In genomic region chr10:8133146-8133545, GRCh38 we compare ENCODE assay signal across 8 cellular contexts.
DNase-seq lines count a peak whose midpoint lies in the region; ATAC-seq lines count a peak whose summit lies in the region.

No MANE protein-coding gene starts in this region.

- DNase-seq in H4 (ENCODE audit: low spot score) (peak; percentile 22), M059J (ENCODE audit: low read depth) (peak; percentile 64), myocyte (ENCODE audit: low read depth) (peak; percentile 57), NCI-H2171 (lab: John Stamatoyannopoulos, UW) (no peak), NCI-H2227 treated with DMSO at 0.1 percent for 48 hours (lab: John Stamatoyannopoulos, UW) (no peak), T1000 (lab: John Stamatoyannopoulos, UW) (no peak), superior temporal gyrus (ENCODE audit: extremely low spot score) (no peak)

- ATAC-seq in GM18870 (IDR thresholded peaks at IDR 0.05; ENCODE audit: unreplicated experiment): peak; percentile 57

Comparison
In these comparisons a context has a peak if more than half of its experiments do, and no peak if none do; other contexts are left out.
1. DNase-seq: peak in H4 (single experiment), M059J (single experiment) and myocyte (single experiment); none in NCI-H2171 (single experiment), NCI-H2227 treated with DMSO at 0.1 percent for 48 hours (single experiment), T1000 (single experiment) and superior temporal gyrus (single experiment).